8 cellular contexts compared by ENCODE assay signal in the genomic region with DNA sequence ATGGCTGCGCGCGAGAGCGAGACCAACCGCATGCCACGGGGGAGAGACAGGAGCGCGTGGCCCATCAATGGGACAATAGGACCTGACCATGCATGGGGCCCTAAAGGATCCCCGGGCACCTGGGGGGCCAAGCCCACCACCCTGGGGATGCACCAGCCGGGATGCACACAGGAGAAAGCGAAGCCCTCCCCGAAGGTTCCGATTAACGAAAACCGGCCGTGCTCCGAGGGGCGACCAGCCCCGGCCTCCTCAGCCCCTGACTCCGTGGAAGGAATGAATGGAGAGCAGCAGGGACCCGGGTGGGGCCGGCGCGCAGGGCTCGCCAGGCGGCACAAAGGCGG. TPM values are rescaled to one million over a fixed set of nuclear protein-coding genes. Genes with fewer than 3 reads are reported as not detected.
DNase-seq lines count a peak whose midpoint lies in the region; ATAC-seq and TF ChIP-seq lines count a peak whose summit lies in the region.

No MANE protein-coding gene starts in this region.

- H2BK120ac ChIP-seq in trophoblast cell (ENCODE audit: insufficient read depth, low read length, poor library complexity), result no peak overlapping the region

- H2BK12ac ChIP-seq in trophoblast cell (ENCODE audit: low read length), result no peak overlapping the region

- H3K4me1 ChIP-seq in trophoblast cell (ENCODE audit: control insufficient read depth in 1 of 2, insufficient read depth in 2 of 2, low read length in 2 of 2), result peaks cover 0 to 14% of the 10 kb centered on the region in 2 experiments

- peak overlapping the region; percentile 94 for H3K14ac ChIP-seq in trophoblast cell (ENCODE audit: low read length)

- H3K4me2 ChIP-seq in trophoblast cell (ENCODE audit: low read length), result peak overlapping the region; percentile 99

- no peak for TF ChIP-seq CTCF in 22Rv1 (IDR thresholded peaks at IDR 0.05)
- no peak for TF ChIP-seq CTCF in GM10266 (IDR thresholded peaks at IDR 0.05; ENCODE audit: control insufficient read depth, insufficient read depth, low read depth, missing control alignments)
- TF ChIP-seq CTCF in VCaP (conservative IDR thresholded peaks at IDR 0.05), result no peak
- TF ChIP-seq CTCF in fibroblast of mammary gland (conservative IDR thresholded peaks at IDR 0.05; ENCODE audit: control insufficient read depth, insufficient read depth, low read depth, low read length), result no peak

- no CpG with 5 or more reads among the region's 27 CpGs for WGBS in trophoblast cell (ENCODE audit: extremely low coverage, insufficient coverage, insufficient read length)

- H3K79me2 ChIP-seq in trophoblast cell (ENCODE audit: control insufficient read depth, insufficient read depth, low read length, poor library complexity), result peaks cover 23% of the 10 kb centered on the region

- peak overlapping the region; percentile 86 for H3K23ac ChIP-seq in trophoblast cell (ENCODE audit: low read length)

- peaks cover 7% of the 10 kb centered on the region for H3K79me1 ChIP-seq in trophoblast cell (ENCODE audit: low read length)

- peak overlapping the region; percentile 60 for H4K91ac ChIP-seq in trophoblast cell (ENCODE audit: low read depth, low read length)

- H3K36me3 ChIP-seq in trophoblast cell (ENCODE audit: control insufficient read depth in 1 of 2, insufficient read depth in 2 of 2, low read length in 2 of 2), result no peaks in the 10 kb centered on the region

- H3K4ac ChIP-seq in trophoblast cell (ENCODE audit: low read depth, low read length), result peak overlapping the region; percentile 90

- peak overlapping the region; percentile 69 for H4K8ac ChIP-seq in trophoblast cell (ENCODE audit: low read depth, low read length)

- peak overlapping the region; percentile 69 for H4K12ac ChIP-seq in trophoblast cell (ENCODE audit: low read depth, low read length)

- peak overlapping the region; percentile 80 for H3K27ac ChIP-seq in 22Rv1
- H3K27ac ChIP-seq in VCaP, result peak overlapping the region; percentile 81
- H3K27ac ChIP-seq in trophoblast cell (ENCODE audit: low read depth, low read length), result peak overlapping the region; percentile 73

- ATAC-seq in HG03135 (IDR thresholded peaks at IDR 0.05; ENCODE audit: unreplicated experiment) (peak; percentile 10), HG03045 (IDR thresholded peaks at IDR 0.05; ENCODE audit: unreplicated experiment) (no peak)

- peak overlapping the region; percentile 99 for H3K9ac ChIP-seq in trophoblast cell (ENCODE audit: low read length)

- H2BK5ac ChIP-seq in trophoblast cell (ENCODE audit: low read depth, low read length, poor library complexity), result no peak overlapping the region

- peak overlapping the region; percentile 62 for H3K18ac ChIP-seq in trophoblast cell (ENCODE audit: low read length)

- H2AK5ac ChIP-seq in trophoblast cell (ENCODE audit: low read length), result peak overlapping the region; percentile 9

- H3K4me3 ChIP-seq in fibroblast of mammary gland (ENCODE audit: control insufficient read depth, low read depth, low read length), result peak overlapping the region; percentile 91
- peak overlapping the region; percentile 98 for H3K4me3 ChIP-seq in trophoblast cell (ENCODE audit: low read depth, low read length)

- H2AFZ ChIP-seq in trophoblast cell (ENCODE audit: insufficient read depth, low read length, poor library complexity), result no peak overlapping the region

- DNase-seq in GM10266 (ENCODE audit: extremely low spot score) (peak; percentile 39), fibroblast of mammary gland (ENCODE audit: low read depth) (no peak), trophoblast cell (no peak), cerebellum (ENCODE audit: low spot score) (no peak)

- H3K27me3 ChIP-seq in trophoblast cell (ENCODE audit: insufficient read depth, low read length), result no peaks in the 10 kb centered on the region

- H3K9me3 ChIP-seq in trophoblast cell (ENCODE audit: insufficient read depth, low read depth, low read length), result no peaks in the 10 kb centered on the region

RNA-seq across cellular contexts. Expression of a gene that starts 0.5 kb away (rescaled TPM):
- 301 and 304 TPM in 2 replicates for polyA plus RNA-seq in trophoblast cell (2013)
- total RNA-seq in cerebellum, result 297 TPM

RNA-seq across cellular contexts. Expression of a gene that starts 22.3 kb away (rescaled TPM):
- 45.3 and 47.2 TPM in 2 replicates for polyA plus RNA-seq in trophoblast cell (2013)
- 19.9 TPM for total RNA-seq in cerebellum

RNA-seq across cellular contexts. Expression of a gene that starts 28.9 kb away (rescaled TPM):
- polyA plus RNA-seq in trophoblast cell (2013), result 194 and 209 TPM in 2 replicates
- total RNA-seq in cerebellum, result 116 TPM

RNA-seq across cellular contexts. Expression of a gene that starts 44.1 kb away (rescaled TPM):
- 8.6 and 8.7 TPM in 2 replicates for polyA plus RNA-seq in trophoblast cell (2013)
- total RNA-seq in cerebellum, result 2.5 TPM

RNA-seq across cellular contexts. Expression of a gene that starts 51.7 kb away (rescaled TPM):
- polyA plus RNA-seq in trophoblast cell (2013), result 48.2 and 51.5 TPM in 2 replicates
- 30.9 TPM for total RNA-seq in cerebellum
